21 cellular contexts compared by ENCODE assay signal in genomic region chr17:62744259-62744658, GRCh38.
"Had no signal": no experiment of that assay in that cellular context is flagged by ENCODE, and none has a peak within 500 bp of the region (broad histone marks: within the 10 kb centered on the region; RNA-seq: fewer than 3 reads in every experiment).

No MANE protein-coding gene starts in this region.

- H3K27me3 ChIP-seq: heart right ventricle, hepatocyte, right atrium auricular region, right lobe of liver, stomach, testis, tibial artery, vagina had no signal

- H3K4me2 ChIP-seq: hepatocyte, smooth muscle cell had no signal

- H3K4me3 ChIP-seq: heart right ventricle, hepatocyte, left ventricle myocardium inferior, lung, right atrium auricular region, right lobe of liver, smooth muscle cell, stomach, testis, tibial artery, vagina had no signal

- H3K79me2 ChIP-seq: hepatocyte, parathyroid adenoma had no signal

- H3K9ac ChIP-seq: parathyroid adenoma had no signal

- H3K4me1 ChIP-seq: heart right ventricle, left ventricle myocardium inferior, parathyroid adenoma, right atrium auricular region, right lobe of liver, stomach, testis, tibial artery, vagina had no signal

- H3K27ac ChIP-seq: heart right ventricle, hepatocyte, left ventricle myocardium inferior, parathyroid adenoma, right atrium auricular region, right lobe of liver, stomach, testis, tibial artery, vagina had no signal

- DNase-seq: heart right ventricle; left ventricle myocardium inferior; mesendoderm; naive B cell; nucleus accumbens; right lobe of liver; stimulated activated CD4-positive, alpha-beta T cell treated with anti-CD3 and anti-CD28 coated beads, Interleukin-15, amount 100 ng/mL, for 24 hours; stimulated activated CD4-positive, alpha-beta T cell treated with anti-CD3 and anti-CD28 coated beads, Interleukin-2, amount 100 ng/mL, for 24 hours; stimulated activated CD4-positive, alpha-beta T cell treated with anti-CD3 and anti-CD28 coated beads, Interleukin-4, amount 100 ng/mL, for 1 hour; stimulated activated naive B cell treated with anti-CD40 and anti-IgM and Interleukin-4, amounts not matched to agents 10 μg/mL and 1 μg/mL and 100 μg/mL, for 72 hours; stimulated activated naive CD8-positive, alpha-beta T cell treated with anti-CD3 and anti-CD28 coated beads, Interleukin-15, Interleukin-2, amounts not matched to agents 100 U/mL and 50 U/mL, for 24 hours; stomach; testis; tibial artery had no signal

- ATAC-seq: heart right ventricle; natural killer cell treated with Interleukin-12 subunit alpha and Interleukin-12 subunit beta and Interleukin-15 and Interleukin-18, amount 100 ng/mL, for 72 hours; right lobe of liver; stimulated activated naive B cell treated with anti-CD40 and anti-IgM and Interleukin-4, amounts not matched to agents 10 μg/mL and 1 μg/mL and 100 μg/mL, for 72 hours; stimulated activated naive CD8-positive, alpha-beta T cell treated with anti-CD3 and anti-CD28 coated beads, Interleukin-15, Interleukin-2, amounts not matched to agents 100 U/mL and 50 U/mL, for 24 hours had no signal

- H2AFZ ChIP-seq: hepatocyte, parathyroid adenoma had no signal

- H3K36me3 ChIP-seq: heart right ventricle, left ventricle myocardium inferior, right atrium auricular region, right lobe of liver, stomach, tibial artery, vagina had no signal

- H3K9me3 ChIP-seq: left ventricle myocardium inferior, right atrium auricular region, right lobe of liver, stomach, testis, tibial artery, vagina had no signal
